19 cellular contexts compared by ENCODE assay signal in the genomic region with DNA sequence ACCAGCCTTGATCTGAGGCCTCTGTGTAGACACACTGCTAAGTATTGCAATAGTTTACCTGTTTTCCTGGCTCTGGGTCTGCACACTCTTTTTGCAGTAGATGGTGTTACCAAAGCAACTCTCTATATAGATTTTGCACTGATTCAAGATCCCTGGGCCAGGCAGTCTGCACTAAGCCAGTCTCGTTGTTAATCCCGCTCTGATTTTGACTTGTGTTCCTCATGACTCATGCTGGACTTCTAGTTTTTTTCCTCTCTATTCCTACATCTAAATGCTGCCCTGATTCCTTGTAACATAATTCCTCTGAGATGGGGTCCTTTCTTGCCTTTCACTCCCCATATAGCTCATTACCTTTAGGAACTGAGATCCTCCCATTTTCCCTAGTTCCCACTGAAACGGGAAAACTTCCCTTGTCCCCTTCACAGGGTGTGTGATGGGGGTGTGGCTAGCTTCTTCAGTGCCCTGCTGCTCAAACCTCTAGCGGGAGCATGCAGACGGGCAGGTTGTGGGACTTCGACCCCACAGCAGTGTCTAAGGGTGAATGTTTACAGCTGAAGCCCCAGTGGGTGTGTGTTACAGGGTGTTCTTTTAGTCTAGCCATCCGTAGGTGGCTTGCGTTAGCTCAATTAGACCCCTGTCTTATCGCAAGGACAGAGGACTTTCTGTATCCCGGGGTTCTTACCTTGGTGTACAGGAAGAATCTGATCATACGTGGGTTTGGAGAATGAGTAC.
"Had no signal": no experiment of that assay in that cellular context is flagged by ENCODE, and none has a peak within 500 bp of the region (broad histone marks: within the 10 kb centered on the region; RNA-seq: fewer than 3 reads in every experiment).

No MANE protein-coding gene starts in this region.

- H3K4me2 ChIP-seq: smooth muscle cell had no signal

- DNase-seq: activated CD4-positive, alpha-beta memory T cell treated with anti-CD3 and anti-CD28 coated beads, Interleukin-2, amount 10 ng/mL, durations not matched to agents 7 days and 5 days; activated CD4-positive, alpha-beta T cell treated with anti-CD3 and anti-CD28 coated beads for 4 hours; activated effector memory CD4-positive, alpha-beta T cell treated with Interleukin-2 at 50 U/mL for 16 hours; activated T-cell treated with anti-CD3 and anti-CD28 coated beads, Interleukin-2, amount 50 U/mL, for 24 hours; central memory CD4-positive, alpha-beta T cell; foreskin fibroblast; glutamatergic neuron; mesendoderm; nucleus accumbens; right cardiac atrium; stimulated activated CD4-positive, alpha-beta T cell treated with anti-CD3 and anti-CD28 coated beads, Interleukin-4, amount 100 ng/mL, for 4 hours; stimulated activated CD8-positive, alpha-beta memory T cell treated with anti-CD3 and anti-CD28 coated beads, Interleukin-4, amount 100 ng/mL, for 48 hours; stimulated activated naive CD4-positive, alpha-beta T cell treated with Interleukin-2 at 50 U/mL for 16 hours; T-helper 17 cell had no signal

- H3K27ac Mint-ChIP-seq: activated CD4-positive, alpha-beta memory T cell treated with anti-CD3 and anti-CD28 coated beads, Interleukin-2, amount 10 ng/mL, durations not matched to agents 7 days and 5 days; activated naive CD4-positive, alpha-beta T cell treated with anti-CD3 and anti-CD28 coated beads, Interleukin-2, amount 50 U/mL, for 24 hours; activated T-cell treated with anti-CD3 and anti-CD28 coated beads, Interleukin-2, amount 50 U/mL, for 24 hours; natural killer cell treated with Interleukin-12 subunit alpha and Interleukin-12 subunit beta and Interleukin-15 and Interleukin-18, amount 100 ng/mL, for 72 hours; T-helper 17 cell; type B pancreatic cell had no signal

- H3K9me3 Mint-ChIP-seq: activated CD4-positive, alpha-beta memory T cell treated with anti-CD3 and anti-CD28 coated beads, Interleukin-2, amount 10 ng/mL, durations not matched to agents 7 days and 5 days; natural killer cell treated with Interleukin-12 subunit alpha and Interleukin-12 subunit beta and Interleukin-15 and Interleukin-18, amount 100 ng/mL, for 72 hours had no signal

- H3K27ac ChIP-seq: coronary artery had no signal

- H3K36me3 Mint-ChIP-seq: natural killer cell treated with Interleukin-12 subunit alpha and Interleukin-12 subunit beta and Interleukin-15 and Interleukin-18, amount 100 ng/mL, for 72 hours; type B pancreatic cell had no signal

- H3K27me3 Mint-ChIP-seq: activated CD4-positive, alpha-beta memory T cell treated with anti-CD3 and anti-CD28 coated beads, Interleukin-2, amount 10 ng/mL, durations not matched to agents 7 days and 5 days; type B pancreatic cell had no signal

- H3K4me1 Mint-ChIP-seq: activated CD4-positive, alpha-beta memory T cell treated with anti-CD3 and anti-CD28 coated beads, Interleukin-2, amount 10 ng/mL, durations not matched to agents 7 days and 5 days; activated naive CD4-positive, alpha-beta T cell treated with anti-CD3 and anti-CD28 coated beads, Interleukin-2, amount 50 U/mL, for 24 hours; T-helper 17 cell had no signal

- H3K4me3 ChIP-seq: coronary artery, smooth muscle cell had no signal

- ATAC-seq: natural killer cell treated with Interleukin-12 subunit alpha and Interleukin-12 subunit beta and Interleukin-15 and Interleukin-18, amount 100 ng/mL, for 72 hours; right cardiac atrium; T-helper 17 cell had no signal

- H3K4me3 Mint-ChIP-seq: activated CD4-positive, alpha-beta memory T cell treated with anti-CD3 and anti-CD28 coated beads, Interleukin-2, amount 10 ng/mL, durations not matched to agents 7 days and 5 days; activated naive CD4-positive, alpha-beta T cell treated with anti-CD3 and anti-CD28 coated beads, Interleukin-2, amount 50 U/mL, for 24 hours; activated T-cell treated with anti-CD3 and anti-CD28 coated beads, Interleukin-2, amount 50 U/mL, for 24 hours; natural killer cell treated with Interleukin-12 subunit alpha and Interleukin-12 subunit beta and Interleukin-15 and Interleukin-18, amount 100 ng/mL, for 72 hours; T-helper 17 cell; type B pancreatic cell had no signal
